Comparison of ENCODE assay signal across 8 cellular contexts in genomic region chr11:114774599-114775365, GRCh38.
A peak's percentile ranks its signal among the peaks of the same experiment; 100 is the strongest.
DNase-seq lines count a peak whose midpoint lies in the region; ATAC-seq and TF ChIP-seq lines count a peak whose summit lies in the region.

No MANE protein-coding gene starts in this region.

- TF ChIP-seq CTCF in GM20000 (IDR thresholded peaks at IDR 0.05; ENCODE audit: extremely low read depth, missing control alignments) (peak; percentile 81), body of pancreas (IDR thresholded peaks at IDR 0.05) (peak in 6 of 7 experiments; percentile 13 to 41 (median 31))

- ATAC-seq in body of pancreas (no peak), left colon (peak; percentile 89), HG03354 (IDR thresholded peaks at IDR 0.05; ENCODE audit: poor library complexity, severe bottlenecking, unreplicated experiment) (no peak)

- H3K27me3 ChIP-seq in body of pancreas = no peaks in the 10 kb centered on the region

- DNase-seq in CMK (ENCODE audit: low read depth) = peak; percentile 7
- peak; percentile 37 for DNase-seq in GM20000 (ENCODE audit: low spot score)
- DNase-seq in NCI-H2227 (lab: John Stamatoyannopoulos, UW; ENCODE audit: unreplicated experiment) = peak; percentile 80
- DNase-seq in body of pancreas = peak in 2 of 4 donors; percentile 12 to 16
- peak in 1 of 2 donors; percentile 33 for DNase-seq in left colon
- no peak for DNase-seq in T1000 (lab: John Stamatoyannopoulos, UW)
- no peak for DNase-seq in effector CD8-positive, alpha-beta T cell (lab: John Stamatoyannopoulos, UW)

- H3K4me1 ChIP-seq in body of pancreas = no peaks in the 10 kb centered on the region

- H3K4me3 ChIP-seq in body of pancreas = no peak overlapping the region

- intact Hi-C loops in body of pancreas (cut with DNase I) = no loop called here
- intact Hi-C loops in left colon (cut with DNase I, micrococcal nuclease) = no loop called here

- 43 to 48% methylated on average over 18 to 19 of the region's 19 CpGs for WGBS in body of pancreas, 2 donors

- TF ChIP-seq POLR2A in body of pancreas (IDR thresholded peaks at IDR 0.05) = no peak

- H3K36me3 ChIP-seq in body of pancreas (replicated peaks in 1 of 2; ENCODE audit: insufficient read depth in 1 of 2, low read depth in 2 of 2) = no peaks in the 10 kb centered on the region

- H3K27ac ChIP-seq in body of pancreas = no peak overlapping the region

- H3K9me3 ChIP-seq in body of pancreas = no peaks in the 10 kb centered on the region

Comparison
In these comparisons a context has a peak if more than half of its experiments do, and no peak if none do; other contexts are left out.
1. DNase-seq: peak in CMK (single experiment), GM20000 (single experiment) and NCI-H2227 (single experiment); none in T1000 (single experiment) and effector CD8-positive, alpha-beta T cell (single experiment).